8 cellular contexts compared by ENCODE assay signal in the genomic region with DNA sequence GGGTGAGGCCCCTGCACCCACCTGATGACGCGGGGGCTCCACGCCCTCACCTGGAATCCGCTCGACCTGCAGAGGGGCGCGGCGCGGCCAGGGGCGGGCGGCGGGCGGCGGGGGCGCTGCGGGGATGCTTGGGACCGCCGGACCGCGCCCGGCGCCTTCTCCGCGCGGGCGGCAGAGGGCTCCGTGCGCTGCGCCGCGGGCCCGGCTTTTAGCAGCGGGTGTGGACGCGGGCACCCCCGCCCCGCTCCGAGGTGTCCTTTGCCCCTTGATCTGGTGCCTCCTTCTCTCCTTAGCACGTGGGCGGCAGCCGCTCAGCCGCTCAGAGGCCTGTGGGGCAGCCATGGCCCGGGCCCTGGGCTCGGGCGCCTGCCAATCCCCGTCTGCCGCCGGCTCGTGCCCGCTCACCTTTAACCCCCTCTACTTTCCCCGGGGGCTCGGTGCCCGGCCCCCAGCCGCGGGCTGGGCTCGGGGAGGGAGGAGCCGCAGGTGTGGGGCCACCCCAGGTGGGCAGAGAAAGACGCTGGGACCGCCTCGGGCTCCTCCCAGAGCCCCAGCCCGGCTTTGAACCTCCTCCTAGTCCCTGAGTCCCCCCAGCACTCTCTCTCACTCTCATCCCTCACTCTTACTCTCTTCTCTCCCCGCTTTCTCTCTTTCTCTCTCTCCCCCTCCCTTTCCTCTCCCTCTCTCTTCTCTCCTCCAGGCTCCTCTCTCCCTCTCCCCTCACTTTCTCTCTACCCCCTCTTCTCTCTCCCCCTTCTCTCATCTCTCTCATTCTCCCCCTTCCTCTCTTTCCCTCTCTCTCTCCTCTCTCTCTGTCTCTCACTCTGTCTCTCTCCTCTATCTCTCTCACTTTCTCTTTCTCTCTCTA. TPM values are rescaled to one million over a fixed set of nuclear protein-coding genes. Genes with fewer than 3 reads are reported as not detected.
DNase-seq lines count a peak whose midpoint lies in the region; ATAC-seq and TF ChIP-seq lines count a peak whose summit lies in the region.

No MANE protein-coding gene starts in this region.

- no peaks in the 10 kb centered on the region for H3K4me1 ChIP-seq in endocrine pancreas (ENCODE audit: control insufficient read depth, insufficient read depth, low read length)

- DNase-seq in activated CD4-positive, alpha-beta T cell treated with anti-CD3 and anti-CD28 coated beads for 36 hours: peak; percentile 62
- no peak for DNase-seq in activated CD4-positive, alpha-beta T cell treated with anti-CD3 and anti-CD28 coated beads for 1 hour
- peak; percentile 12 for DNase-seq in T-helper 2 cell treated with Interferon-gamma antibody and Interleukin-4, amounts not matched to agents 5 μg/mL and 100 μg/mL, for 36 hours (ENCODE audit: low spot score)
- DNase-seq in nephron progenitor cell (peak; percentile 49), brain microvascular endothelial cell (no peak), Ammon's horn (ENCODE audit: low spot score) (no peak)

- CTCF ChIA-PET in activated CD4-positive, alpha-beta T cell treated with anti-CD3 and anti-CD28 coated beads for 36 hours (lab: Charles Lee): no interaction called here

- no peak overlapping the region for H3K27ac Mint-ChIP-seq in activated CD4-positive, alpha-beta T cell treated with anti-CD3 and anti-CD28 coated beads for 36 hours
- H3K27ac Mint-ChIP-seq in T-helper 2 cell treated with Interferon-gamma antibody and Interleukin-4, amounts not matched to agents 5 μg/mL and 100 μg/mL, for 36 hours: no peak overlapping the region
- H3K27ac Mint-ChIP-seq in nephron progenitor cell: no peak overlapping the region

- peaks cover 50% of the 10 kb centered on the region for H3K27me3 Mint-ChIP-seq in activated CD4-positive, alpha-beta T cell treated with anti-CD3 and anti-CD28 coated beads for 36 hours
- H3K27me3 Mint-ChIP-seq in T-helper 2 cell treated with Interferon-gamma antibody and Interleukin-4, amounts not matched to agents 5 μg/mL and 100 μg/mL, for 36 hours (ENCODE audit: low read depth): peaks cover 54% of the 10 kb centered on the region
- H3K27me3 Mint-ChIP-seq in nephron progenitor cell (ENCODE audit: low read depth, poor library complexity): peaks cover 90% of the 10 kb centered on the region

- H3K9me3 ChIP-seq in endocrine pancreas (ENCODE audit: control insufficient read depth, low read length): no peaks in the 10 kb centered on the region

- H3K9ac ChIP-seq in endocrine pancreas (ENCODE audit: control insufficient read depth, insufficient read depth, low read length): peak overlapping the region; percentile 38

- TF ChIP-seq CTCF in nephron progenitor cell (IDR thresholded peaks at IDR 0.05): no peak
- TF ChIP-seq CTCF in brain microvascular endothelial cell (IDR thresholded peaks at IDR 0.05; ENCODE audit: low read depth, low read length, missing control alignments): no peak

- no peaks in the 10 kb centered on the region for H3K36me3 ChIP-seq in endocrine pancreas (ENCODE audit: control insufficient read depth, insufficient read depth, low read length)
- H3K36me3 ChIP-seq in brain microvascular endothelial cell (replicated peaks): no peaks in the 10 kb centered on the region

- no peaks in the 10 kb centered on the region for H3K27me3 ChIP-seq in endocrine pancreas (ENCODE audit: control insufficient read depth, insufficient read depth, low read length)
- peaks cover 51% of the 10 kb centered on the region for H3K27me3 ChIP-seq in brain microvascular endothelial cell (replicated peaks)

- H3K4me3 ChIP-seq in endocrine pancreas (ENCODE audit: control insufficient read depth, insufficient read depth, low read length) (peak overlapping the region; percentile 26), brain microvascular endothelial cell (ENCODE audit: low read depth, low read length) (no peak overlapping the region)

- peaks cover 7% of the 10 kb centered on the region for H3K4me1 Mint-ChIP-seq in activated CD4-positive, alpha-beta T cell treated with anti-CD3 and anti-CD28 coated beads for 36 hours
- peaks cover 5% of the 10 kb centered on the region for H3K4me1 Mint-ChIP-seq in T-helper 2 cell treated with Interferon-gamma antibody and Interleukin-4, amounts not matched to agents 5 μg/mL and 100 μg/mL, for 36 hours (ENCODE audit: low read depth)
- H3K4me1 Mint-ChIP-seq in nephron progenitor cell: peaks cover 17% of the 10 kb centered on the region

- no peaks in the 10 kb centered on the region for H3K36me3 Mint-ChIP-seq in activated CD4-positive, alpha-beta T cell treated with anti-CD3 and anti-CD28 coated beads for 36 hours (ENCODE audit: low read depth)
- no peaks in the 10 kb centered on the region for H3K36me3 Mint-ChIP-seq in T-helper 2 cell treated with Interferon-gamma antibody and Interleukin-4, amounts not matched to agents 5 μg/mL and 100 μg/mL, for 36 hours (ENCODE audit: low read depth)
- H3K36me3 Mint-ChIP-seq in nephron progenitor cell (ENCODE audit: low read depth): no peaks in the 10 kb centered on the region

- no peaks in the 10 kb centered on the region for H3K9me3 Mint-ChIP-seq in activated CD4-positive, alpha-beta T cell treated with anti-CD3 and anti-CD28 coated beads for 36 hours (ENCODE audit: low read depth)
- H3K9me3 Mint-ChIP-seq in T-helper 2 cell treated with Interferon-gamma antibody and Interleukin-4, amounts not matched to agents 5 μg/mL and 100 μg/mL, for 36 hours: no peaks in the 10 kb centered on the region
- no peaks in the 10 kb centered on the region for H3K9me3 Mint-ChIP-seq in nephron progenitor cell

- H3K4me3 Mint-ChIP-seq in activated CD4-positive, alpha-beta T cell treated with anti-CD3 and anti-CD28 coated beads for 36 hours: peak overlapping the region; percentile 40
- peak overlapping the region; percentile 10 for H3K4me3 Mint-ChIP-seq in T-helper 2 cell treated with Interferon-gamma antibody and Interleukin-4, amounts not matched to agents 5 μg/mL and 100 μg/mL, for 36 hours
- H3K4me3 Mint-ChIP-seq in nephron progenitor cell: peak overlapping the region; percentile 78

- intact Hi-C loops in activated CD4-positive, alpha-beta T cell treated with anti-CD3 and anti-CD28 coated beads for 36 hours (cut with DNase I, micrococcal nuclease): loop anchor here in 1 of 2 experiments (5.0 kb wide), 1 partner anchor 79 kb away; no protein-coding TSS in a partner anchor

- no peak overlapping the region for H3K27ac ChIP-seq in brain microvascular endothelial cell

- peak; percentile 79 for ATAC-seq in activated CD4-positive, alpha-beta T cell treated with anti-CD3 and anti-CD28 coated beads for 36 hours
- ATAC-seq in HG02870 (IDR thresholded peaks at IDR 0.05; ENCODE audit: unreplicated experiment): no peak

- POLR2A ChIA-PET in activated CD4-positive, alpha-beta T cell treated with anti-CD3 and anti-CD28 coated beads for 36 hours (lab: Charles Lee): no interaction called here

- in situ Hi-C loops in brain microvascular endothelial cell (cut with HindIII; ENCODE audit: low pct_ligation_motif_present, low sequenced_read_pairs): no loop called here

RNA-seq across cellular contexts. Expression of gene VPS37D, which starts 19.7 kb away (rescaled TPM):
- total RNA-seq in activated CD4-positive, alpha-beta T cell treated with anti-CD3 and anti-CD28 coated beads for 36 hours: under 1 TPM; 0.35 to 0.39 TPM

RNA-seq across cellular contexts. Expression of gene MLXIPL, which starts 23.6 kb away (rescaled TPM):
- not detected for total RNA-seq in activated CD4-positive, alpha-beta T cell treated with anti-CD3 and anti-CD28 coated beads for 36 hours

RNA-seq across cellular contexts. Expression of gene DNAJC30, which starts 35.3 kb away (rescaled TPM):
- 1 to 10 TPM; 6.9 to 7.8 TPM for total RNA-seq in activated CD4-positive, alpha-beta T cell treated with anti-CD3 and anti-CD28 coated beads for 36 hours

RNA-seq across cellular contexts. Expression of gene BUD23, which starts 35.4 kb away (rescaled TPM):
- 10 to 100 TPM; 71.4 to 95.5 TPM for total RNA-seq in activated CD4-positive, alpha-beta T cell treated with anti-CD3 and anti-CD28 coated beads for 36 hours

Comparison
In these comparisons a context has a peak if more than half of its experiments do, and no peak if none do; other contexts are left out.
1. DNase-seq: peak in activated CD4-positive, alpha-beta T cell treated with anti-CD3 and anti-CD28 coated beads for 36 hours (single experiment), T-helper 2 cell treated with Interferon-gamma antibody and Interleukin-4, amounts not matched to agents 5 μg/mL and 100 μg/mL, for 36 hours (single experiment) and nephron progenitor cell (single experiment); none in activated CD4-positive, alpha-beta T cell treated with anti-CD3 and anti-CD28 coated beads for 1 hour (single experiment), brain microvascular endothelial cell (single experiment) and Ammon's horn (single experiment).
2. H3K4me3 Mint-ChIP-seq: peak in every context shown above with its lines; median percentile 78 in nephron progenitor cell; 40 in activated CD4-positive, alpha-beta T cell treated with anti-CD3 and anti-CD28 coated beads for 36 hours; 10 in T-helper 2 cell treated with Interferon-gamma antibody and Interleukin-4, amounts not matched to agents 5 μg/mL and 100 μg/mL, for 36 hours.